Comparison of ENCODE assay signal across 23 cellular contexts in genomic region chr16:7394936-7395335, GRCh38.
DNase-seq lines count a peak whose midpoint lies in the region; ATAC-seq, FAIRE-seq and TF ChIP-seq lines count a peak whose summit lies in the region.
"Had no signal": no experiment of that assay in that cellular context is flagged by ENCODE, and none has a peak within 500 bp of the region (broad histone marks: within the 10 kb centered on the region; RNA-seq: fewer than 3 reads in every experiment).

No MANE protein-coding gene starts in this region.

- no peaks in the 10 kb centered on the region for H3K36me3 Mint-ChIP-seq in mesothelial cell of epicardium
- H3K36me3 Mint-ChIP-seq: CD14-positive monocyte; CD8-positive, alpha-beta memory T cell had no signal

- H2BK120ac ChIP-seq in IMR-90 (ENCODE audit: low read depth, low read length), result no peak overlapping the region

- no peak overlapping the region for H3K4me3 Mint-ChIP-seq in mesothelial cell of epicardium
- H3K4me3 Mint-ChIP-seq: CD4-positive, alpha-beta T cell; CD8-positive, alpha-beta memory T cell; H9 had no signal

- TF ChIP-seq CTCF in IMR-90 (conservative IDR thresholded peaks at IDR 0.05; ENCODE audit: low read depth, low read length) (no peak), K562 (IDR thresholded peaks at IDR 0.05 in 2 of 3, conservative IDR thresholded peaks at IDR 0.05 in 1 of 3; ENCODE audit: insufficient read depth in 2 of 3, low read depth in 1 of 3, low read length in 3 of 3) (no peak), mesothelial cell of epicardium (IDR thresholded peaks at IDR 0.05; ENCODE audit: unreplicated experiment) (no peak), psoas muscle (IDR thresholded peaks at IDR 0.05) (no peak), adrenal gland (IDR thresholded peaks at IDR 0.05) (no peak)

- H2BK20ac ChIP-seq in IMR-90 (ENCODE audit: low read depth, low read length), result no peak overlapping the region

- POLR2A ChIA-PET in IMR-90 (lab: Charles Lee; ENCODE audit: unreplicated experiment) (no interaction called here), K562 (lab: Yijun Ruan, JAX) (interaction anchor here (0.6 to 0.7 kb wide), 2 partner anchors 70 to 498 kb away, joined by 3 read pairs; no protein-coding TSS in a partner anchor)

- no peak overlapping the region for H3K4ac ChIP-seq in IMR-90 (ENCODE audit: low read depth, low read length)

- intact Hi-C loops in IMR-90 (cut with micrococcal nuclease), result no loop called here
- intact Hi-C loops in K562 (cut with micrococcal nuclease), result no loop called here
- intact Hi-C loops in psoas muscle (cut with DNase I), result loop anchor here in 1 of 2 donors (10.0 kb wide), 1 partner anchor 110 kb away; no protein-coding TSS in a partner anchor
- intact Hi-C loops in adrenal gland (cut with DNase I), result no loop called here

- H3K27ac ChIP-seq in IMR-90 (ENCODE audit: insufficient read depth, low read length) (no peak overlapping the region), K562 (ENCODE audit: extremely low read depth, low read depth, low read length) (no peak overlapping the region), psoas muscle (peak overlapping the region; percentile 32), adrenal gland (no peak overlapping the region)
- H3K27ac ChIP-seq: BLaER1 treated with 17β-estradiol and CSF1 and Interleukin-3, amounts not matched to agents 10 nM and 100 nM; GM23248 had no signal

- H3K9ac ChIP-seq in IMR-90 (ENCODE audit: low read depth, low read length) (no peak overlapping the region), K562 (ENCODE audit: insufficient read depth in 1 of 2, low read depth in 2 of 2, low read length in 2 of 2) (no peak overlapping the region)
- H3K9ac ChIP-seq: BLaER1 treated with 17β-estradiol and CSF1 and Interleukin-3, amounts not matched to agents 10 nM and 100 nM; GM23248 had no signal

- no peak overlapping the region for H3K14ac ChIP-seq in IMR-90 (replicated peaks; ENCODE audit: low read depth, low read length)

- H3K79me1 ChIP-seq in IMR-90 (ENCODE audit: low read depth in 1 of 2, low read length in 2 of 2), result no peaks in the 10 kb centered on the region

- H4K91ac ChIP-seq in IMR-90 (ENCODE audit: insufficient read depth, low read depth, low read length), result no peak overlapping the region

- TF ChIP-seq POLR2A in IMR-90 (IDR thresholded peaks at IDR 0.05; ENCODE audit: low read depth, low read length) (no peak), K562 (conservative IDR thresholded peaks at IDR 0.05) (no peak), adrenal gland (IDR thresholded peaks at IDR 0.05) (no peak), GM12892 (IDR thresholded peaks at IDR 0.05; ENCODE audit: low read depth, low read length) (no peak)

- H3K4me1 ChIP-seq in IMR-90 (ENCODE audit: control insufficient read depth, insufficient read depth, low read length), result no peaks in the 10 kb centered on the region
- H3K4me1 ChIP-seq in K562 (replicated peaks in 1 of 2; ENCODE audit: control insufficient read depth in 2 of 2, insufficient read depth in 2 of 2, low read length in 2 of 2), result no peaks in the 10 kb centered on the region
- H3K4me1 ChIP-seq in psoas muscle, result peaks cover 78% of the 10 kb centered on the region
- H3K4me1 ChIP-seq in adrenal gland (replicated peaks in 1 of 2), result no peaks in the 10 kb centered on the region
- H3K4me1 ChIP-seq: BE2C; BLaER1 treated with 17β-estradiol and CSF1 and Interleukin-3, amounts not matched to agents 10 nM and 100 nM had no signal

- H3K27me3 ChIP-seq in IMR-90 (ENCODE audit: control insufficient read depth, insufficient read depth, low read length), result no peaks in the 10 kb centered on the region
- peaks cover 0 to 2% of the 10 kb centered on the region in 2 experiments; a peak in 1 of 5 replicates for H3K27me3 ChIP-seq in K562 (ENCODE audit: control insufficient read depth in 2 of 2, insufficient read depth in 2 of 2, low read length in 2 of 2)
- no peaks in the 10 kb centered on the region for H3K27me3 ChIP-seq in psoas muscle (ENCODE audit: insufficient read depth in 3 of 3, low read length in 2 of 3)
- H3K27me3 ChIP-seq in adrenal gland, result no peaks in the 10 kb centered on the region
- H3K27me3 ChIP-seq: BE2C; BLaER1 treated with 17β-estradiol and CSF1 and Interleukin-3, amounts not matched to agents 10 nM and 100 nM had no signal

- H2AK9ac ChIP-seq in IMR-90 (replicated peaks; ENCODE audit: low read depth, low read length, poor library complexity), result no peak overlapping the region

- no peaks in the 10 kb centered on the region for H3K79me2 ChIP-seq in K562 (ENCODE audit: control insufficient read depth, insufficient read depth, low read length)

- H3K4me1 Mint-ChIP-seq in mesothelial cell of epicardium, result peaks cover 8% of the 10 kb centered on the region
- H3K4me1 Mint-ChIP-seq: CD14-positive monocyte; CD8-positive, alpha-beta memory T cell had no signal

- H2AFZ ChIP-seq in IMR-90 (replicated peaks; ENCODE audit: low read length, poor library complexity), result no peak overlapping the region
- H2AFZ ChIP-seq in K562 (ENCODE audit: low read depth, low read length), result no peak overlapping the region
- H2AFZ ChIP-seq: GM23248 had no signal

- no peak overlapping the region for H3K56ac ChIP-seq in IMR-90 (ENCODE audit: extremely low read depth, insufficient read depth, low read length)

- H2BK5ac ChIP-seq in IMR-90 (ENCODE audit: low read depth, low read length, poor library complexity, severe bottlenecking), result no peak overlapping the region

- no peak for FAIRE-seq in K562 (lab: Jason Lieb, UNC)
- FAIRE-seq in GM12892 (lab: Jason Lieb, UNC), result no peak
- FAIRE-seq: GM12891, GM19239 had no signal

- H3K4me2 ChIP-seq in IMR-90 (ENCODE audit: low read depth, low read length), result no peak overlapping the region
- H3K4me2 ChIP-seq in K562 (ENCODE audit: insufficient read depth, low read length), result no peak overlapping the region
- H3K4me2 ChIP-seq: BLaER1 treated with 17β-estradiol and CSF1 and Interleukin-3, amounts not matched to agents 10 nM and 100 nM had no signal

- CTCF ChIA-PET in IMR-90 (lab: Yijun Ruan, JAX) (no interaction called here), K562 (lab: Yijun Ruan, JAX; ENCODE audit: low intra/inter-chr PET ratio) (no interaction called here)

- peak overlapping the region; percentile 2 for H3K27ac Mint-ChIP-seq in mesothelial cell of epicardium
- H3K27ac Mint-ChIP-seq: CD14-positive monocyte; CD4-positive, alpha-beta T cell; CD8-positive, alpha-beta memory T cell; H9 had no signal

- no peak overlapping the region for H4K5ac ChIP-seq in IMR-90 (ENCODE audit: low read depth, low read length)

- WGBS in IMR-90 (ENCODE audit: extremely low coverage in 2 of 2, insufficient read length in 1 of 2), 2 experiments, result no CpG with 5 or more reads among the region's 3 CpGs
- 0% methylated on average over 3 of the region's 3 CpGs for whole genome bisulfite sequencing in K562 (ENCODE audit: insufficient coverage, low coverage, missing lambda C conversion rate)
- WGBS in psoas muscle, 3 donors, result 69 to 73% (median 69%) methylated on average over 3 of the region's 3 CpGs
- 69 to 78% (median 76%) methylated on average over 3 of the region's 3 CpGs for WGBS in adrenal gland, 4 donors

- H2AK5ac ChIP-seq in IMR-90 (ENCODE audit: low read depth, low read length), result no peak overlapping the region

- no peak overlapping the region for H4K8ac ChIP-seq in IMR-90 (ENCODE audit: low read depth in 2 of 2, low read length in 2 of 2)

- no peak overlapping the region for H3K4me3 ChIP-seq in IMR-90 (ENCODE audit: insufficient read depth, low read depth, low read length)
- H3K4me3 ChIP-seq in K562, result no peak overlapping the region
- no peak overlapping the region for H3K4me3 ChIP-seq in psoas muscle
- H3K4me3 ChIP-seq in adrenal gland, result no peak overlapping the region
- H3K4me3 ChIP-seq: BLaER1 treated with 17β-estradiol and CSF1 and Interleukin-3, amounts not matched to agents 10 nM and 100 nM; GM23248 had no signal

- H3K9me1 ChIP-seq in IMR-90 (ENCODE audit: insufficient read depth, low read length) (no peaks in the 10 kb centered on the region), K562 (ENCODE audit: control insufficient read depth, insufficient read depth, low read length) (no peaks in the 10 kb centered on the region)

- H3K18ac ChIP-seq in IMR-90 (ENCODE audit: low read depth, low read length), result no peak overlapping the region

- peaks cover 6% of the 10 kb centered on the region for H3K27me3 Mint-ChIP-seq in mesothelial cell of epicardium (ENCODE audit: low read depth)
- H3K27me3 Mint-ChIP-seq: CD4-positive, alpha-beta T cell; CD8-positive, alpha-beta memory T cell had no signal

- no peak overlapping the region for H3K23ac ChIP-seq in IMR-90 (ENCODE audit: low read depth, low read length)

- no peaks in the 10 kb centered on the region for H3K36me3 ChIP-seq in IMR-90 (ENCODE audit: control insufficient read depth, insufficient read depth, low read length)
- no peaks in the 10 kb centered on the region for H3K36me3 ChIP-seq in K562 (ENCODE audit: control insufficient read depth, insufficient read depth, low read length)
- no peaks in the 10 kb centered on the region for H3K36me3 ChIP-seq in psoas muscle (ENCODE audit: insufficient read depth in 1 of 2, low read depth in 1 of 2)
- no peaks in the 10 kb centered on the region for H3K36me3 ChIP-seq in adrenal gland (replicated peaks in 1 of 2)
- H3K36me3 ChIP-seq: BE2C; BLaER1 treated with 17β-estradiol and CSF1 and Interleukin-3, amounts not matched to agents 10 nM and 100 nM had no signal

- TF ChIP-seq RAD21 in IMR-90 (IDR thresholded peaks at IDR 0.05; ENCODE audit: low read length), result no peak
- TF ChIP-seq RAD21 in K562 (CRISPR knock-in tag; conservative IDR thresholded peaks at IDR 0.05 in 1 of 2, IDR thresholded peaks at IDR 0.05 in 1 of 2), result no peak

- dilution Hi-C loops in IMR-90 (cut with HindIII; ENCODE audit: low sequenced_read_pairs, unreplicated experiment), result no loop called here

- DNase-seq in IMR-90, result no peak
- DNase-seq in K562 (ENCODE audit: extremely low read depth in 1 of 4, low spot score in 3 of 4), result no peak
- no peak for DNase-seq in mesothelial cell of epicardium (ENCODE audit: low spot score in 2 of 2, unreplicated experiment in 2 of 2)
- no peak for DNase-seq in psoas muscle
- no peak for DNase-seq in adrenal gland
- no peak for DNase-seq in GM12892 (ENCODE audit: insufficient read length)
- DNase-seq: AML-193; BE2C; CD4-positive, alpha-beta T cell; CD8-positive, alpha-beta memory T cell; DMS 273 treated with DMSO at 0.1 percent for 48 hours; DMS79; EL; GDM1; GM23248; H9 had no signal

- H3K9me3 ChIP-seq in IMR-90 (ENCODE audit: control insufficient read depth, insufficient read depth, low read length) (peaks cover 10% of the 10 kb centered on the region; the same call in 1 of the 2 replicates), K562 (replicated peaks; ENCODE audit: control insufficient read depth, insufficient read depth, low read depth, low read length) (no peaks in the 10 kb centered on the region), psoas muscle (no peaks in the 10 kb centered on the region), adrenal gland (replicated peaks in 1 of 3) (no peaks in the 10 kb centered on the region)
- H3K9me3 ChIP-seq: BE2C had no signal

- H2BK15ac ChIP-seq in IMR-90 (ENCODE audit: low read depth, low read length), result no peak overlapping the region

- H4K20me1 ChIP-seq in IMR-90 (ENCODE audit: insufficient read depth, low read length) (no peaks in the 10 kb centered on the region), K562 (replicated peaks; ENCODE audit: control insufficient read depth, insufficient read depth, low read length) (no peaks in the 10 kb centered on the region; the same call in 1 of the 2 replicates)
- H4K20me1 ChIP-seq: BLaER1 treated with 17β-estradiol and CSF1 and Interleukin-3, amounts not matched to agents 10 nM and 100 nM had no signal

- no peak for ATAC-seq in IMR-90 (ENCODE audit: low read depth)
- no peak for ATAC-seq in K562
- no peak for ATAC-seq in psoas muscle
- no peak for ATAC-seq in HG02759 (IDR thresholded peaks at IDR 0.05; ENCODE audit: unreplicated experiment)
- no peak for ATAC-seq in GM18909 (IDR thresholded peaks at IDR 0.05; ENCODE audit: poor library complexity, unreplicated experiment)
- ATAC-seq: HCT116 had no signal

- peaks cover under 1% of the 10 kb centered on the region for H3K9me3 Mint-ChIP-seq in mesothelial cell of epicardium

- BruUV-seq in IMR-90 (replicated peaks; lab: Mats Ljungman, UMichigan), result no TSS peak
- BruUV-seq in K562 (replicated peaks; lab: Mats Ljungman, UMichigan), result no TSS peak

- in situ Hi-C loops in IMR-90 (cut with MboI; ENCODE audit: low sequenced_read_pairs) (no loop called here), K562 (cut with MboI) (no loop called here)

- TF ChIP-seq EP300 in K562 (IDR thresholded peaks at IDR 0.05; ENCODE audit: low read length), result no peak
